ENCODE assay signal across 2 cellular contexts in the genomic region with DNA sequence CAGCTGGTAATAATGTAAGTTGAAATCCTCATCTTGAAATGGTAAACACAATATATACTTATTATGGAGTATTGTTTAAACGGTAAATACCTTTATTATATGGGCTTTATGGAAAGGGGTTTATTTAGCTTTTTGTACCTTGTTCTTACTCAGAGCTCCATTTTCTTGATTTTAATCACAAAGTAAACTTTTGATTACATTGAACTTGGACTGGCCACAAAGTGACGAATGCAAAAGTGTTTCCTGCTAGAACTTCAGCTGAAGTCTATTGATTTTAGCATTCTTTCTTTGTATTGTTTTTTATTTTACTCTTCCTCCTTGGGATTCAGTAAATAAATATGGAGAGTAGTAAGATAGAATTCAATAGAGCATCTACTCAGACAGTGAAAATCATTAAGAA.
TF ChIP-seq lines count a peak whose summit lies in the region.

No MANE protein-coding gene starts in this region.

TF ChIP-seq in SK-N-SH, 30 proteins besides CTCF, POLR2A, EP300 and RAD21:
- TF ChIP-seq PBX3 (IDR thresholded peaks at IDR 0.05) (no peak), TEAD4 (IDR thresholded peaks at IDR 0.05; ENCODE audit: borderline replicate concordance, insufficient read depth) (no peak), ELF1 (IDR thresholded peaks at IDR 0.05) (no peak)
- TF ChIP-seq, protein P1, sequence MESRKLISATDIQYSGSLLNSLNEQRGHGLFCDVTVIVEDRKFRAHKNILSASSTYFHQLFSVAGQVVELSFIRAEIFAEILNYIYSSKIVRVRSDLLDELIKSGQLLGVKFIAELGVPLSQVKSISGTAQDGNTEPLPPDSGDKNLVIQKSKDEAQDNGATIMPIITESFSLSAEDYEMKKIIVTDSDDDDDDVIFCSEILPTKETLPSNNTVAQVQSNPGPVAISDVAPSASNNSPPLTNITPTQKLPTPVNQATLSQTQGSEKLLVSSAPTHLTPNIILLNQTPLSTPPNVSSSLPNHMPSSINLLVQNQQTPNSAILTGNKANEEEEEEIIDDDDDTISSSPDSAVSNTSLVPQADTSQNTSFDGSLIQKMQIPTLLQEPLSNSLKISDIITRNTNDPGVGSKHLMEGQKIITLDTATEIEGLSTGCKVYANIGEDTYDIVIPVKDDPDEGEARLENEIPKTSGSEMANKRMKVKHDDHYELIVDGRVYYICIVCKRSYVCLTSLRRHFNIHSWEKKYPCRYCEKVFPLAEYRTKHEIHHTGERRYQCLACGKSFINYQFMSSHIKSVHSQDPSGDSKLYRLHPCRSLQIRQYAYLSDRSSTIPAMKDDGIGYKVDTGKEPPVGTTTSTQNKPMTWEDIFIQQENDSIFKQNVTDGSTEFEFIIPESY (IDR thresholded peaks at IDR 0.05; ENCODE audit: borderline replicate concordance, low read depth), result no peak

TF ChIP-seq in SK-N-SH treated with all-trans-retinoic acid at 6 μM for 48 hours, 23 proteins besides CTCF, POLR2A, EP300 and RAD21:
- TF ChIP-seq, protein P2, sequence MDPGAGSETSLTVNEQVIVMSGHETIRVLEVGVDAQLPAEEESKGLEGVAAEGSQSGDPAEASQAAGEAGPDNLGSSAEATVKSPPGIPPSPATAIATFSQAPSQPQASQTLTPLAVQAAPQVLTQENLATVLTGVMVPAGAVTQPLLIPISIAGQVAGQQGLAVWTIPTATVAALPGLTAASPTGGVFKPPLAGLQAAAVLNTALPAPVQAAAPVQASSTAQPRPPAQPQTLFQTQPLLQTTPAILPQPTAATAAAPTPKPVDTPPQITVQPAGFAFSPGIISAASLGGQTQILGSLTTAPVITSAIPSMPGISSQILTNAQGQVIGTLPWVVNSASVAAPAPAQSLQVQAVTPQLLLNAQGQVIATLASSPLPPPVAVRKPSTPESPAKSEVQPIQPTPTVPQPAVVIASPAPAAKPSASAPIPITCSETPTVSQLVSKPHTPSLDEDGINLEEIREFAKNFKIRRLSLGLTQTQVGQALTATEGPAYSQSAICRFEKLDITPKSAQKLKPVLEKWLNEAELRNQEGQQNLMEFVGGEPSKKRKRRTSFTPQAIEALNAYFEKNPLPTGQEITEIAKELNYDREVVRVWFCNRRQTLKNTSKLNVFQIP (CRISPR knock-in tag; IDR thresholded peaks at IDR 0.05; ENCODE audit: borderline replicate concordance, low read depth), result no peak
- TF ChIP-seq CREB5 (CRISPR knock-in tag; IDR thresholded peaks at IDR 0.05; ENCODE audit: low read depth) (no peak), ZFP30 (CRISPR knock-in tag; IDR thresholded peaks at IDR 0.05) (no peak), GLIS3 (CRISPR knock-in tag; IDR thresholded peaks at IDR 0.05) (no peak), RARB (CRISPR knock-in tag; IDR thresholded peaks at IDR 0.05) (no peak)
